In genomic region chr2:26640331-26640745, GRCh38 we compare ENCODE assay signal across 10 cellular contexts.
DNase-seq lines count a peak whose midpoint lies in the region; ATAC-seq and TF ChIP-seq lines count a peak whose summit lies in the region.
"Had no signal": no experiment of that assay in that cellular context is flagged by ENCODE, and none has a peak within 500 bp of the region (broad histone marks: within the 10 kb centered on the region; RNA-seq: fewer than 3 reads in every experiment).

No MANE protein-coding gene starts in this region.

- peaks cover 26 to 47% of the 10 kb centered on the region in 2 donors for H3K27me3 Mint-ChIP-seq in stimulated activated naive B cell treated with anti-CD40 and anti-IgM and Interleukin-4, amounts not matched to agents 10 μg/mL and 1 μg/mL and 100 μg/mL, for 72 hours

- no peak overlapping the region for H3K27ac Mint-ChIP-seq in stimulated activated naive B cell treated with anti-CD40 and anti-IgM and Interleukin-4, amounts not matched to agents 10 μg/mL and 1 μg/mL and 100 μg/mL, for 72 hours
- H3K27ac Mint-ChIP-seq: activated CD4-positive, alpha-beta memory T cell treated with anti-CD3 and anti-CD28 coated beads for 36 hours had no signal

- H3K4me3 Mint-ChIP-seq in stimulated activated naive B cell treated with anti-CD40 and anti-IgM and Interleukin-4, amounts not matched to agents 10 μg/mL and 1 μg/mL and 100 μg/mL, for 72 hours, result no peak overlapping the region
- H3K4me3 Mint-ChIP-seq: activated CD4-positive, alpha-beta memory T cell treated with anti-CD3 and anti-CD28 coated beads for 36 hours had no signal

- CTCF ChIA-PET in RWPE1 (lab: Yijun Ruan, JAX), result no interaction called here

- TF ChIP-seq CTCF in RWPE1 (conservative IDR thresholded peaks at IDR 0.05; ENCODE audit: low read depth), result no peak
- no peak for TF ChIP-seq CTCF in foreskin fibroblast (IDR thresholded peaks at IDR 0.05; ENCODE audit: low read depth, low read length)

- no peaks in the 10 kb centered on the region for H3K9me3 Mint-ChIP-seq in stimulated activated naive B cell treated with anti-CD40 and anti-IgM and Interleukin-4, amounts not matched to agents 10 μg/mL and 1 μg/mL and 100 μg/mL, for 72 hours
- H3K9me3 Mint-ChIP-seq: activated CD4-positive, alpha-beta memory T cell treated with anti-CD3 and anti-CD28 coated beads for 36 hours had no signal

- peak; percentile 16 to 33 for ATAC-seq in stimulated activated naive B cell treated with anti-CD40 and anti-IgM and Interleukin-4, amounts not matched to agents 10 μg/mL and 1 μg/mL and 100 μg/mL, for 72 hours (replicated peaks)
- ATAC-seq in GM19397 (IDR thresholded peaks at IDR 0.05; ENCODE audit: unreplicated experiment) (no peak), HG03442 (IDR thresholded peaks at IDR 0.05; ENCODE audit: unreplicated experiment) (no peak)

- no peaks in the 10 kb centered on the region for H3K4me1 Mint-ChIP-seq in stimulated activated naive B cell treated with anti-CD40 and anti-IgM and Interleukin-4, amounts not matched to agents 10 μg/mL and 1 μg/mL and 100 μg/mL, for 72 hours

- no peak overlapping the region for H3K27ac ChIP-seq in RWPE1
- H3K27ac ChIP-seq: dorsolateral prefrontal cortex had no signal

- H3K36me3 Mint-ChIP-seq in stimulated activated naive B cell treated with anti-CD40 and anti-IgM and Interleukin-4, amounts not matched to agents 10 μg/mL and 1 μg/mL and 100 μg/mL, for 72 hours, result no peaks in the 10 kb centered on the region
- H3K36me3 Mint-ChIP-seq: activated CD4-positive, alpha-beta memory T cell treated with anti-CD3 and anti-CD28 coated beads for 36 hours had no signal

- peak; percentile 39 for DNase-seq in activated CD8-positive, alpha-beta memory T cell treated with anti-CD3 and anti-CD28 coated beads, Interleukin-2, amount 50 U/mL, for 48 hours
- no peak for DNase-seq in activated CD8-positive, alpha-beta memory T cell treated with anti-CD3 and anti-CD28 coated beads for 24 hours
- DNase-seq in RWPE1 (ENCODE audit: low spot score) (peak; percentile 10), foreskin fibroblast (peak; percentile 53 to 74), NCI-H1092 (lab: John Stamatoyannopoulos, UW) (no peak)
- no peak for DNase-seq in stimulated activated naive B cell treated with anti-CD40 and anti-IgM and Interleukin-4, amounts not matched to agents 10 μg/mL and 1 μg/mL and 100 μg/mL, for 72 hours
- DNase-seq: activated CD4-positive, alpha-beta memory T cell treated with anti-CD3 and anti-CD28 coated beads for 36 hours had no signal

- POLR2A ChIA-PET in RWPE1 (lab: Yijun Ruan, JAX; ENCODE audit: low non-redundant PET), result interaction anchor here (0.6 kb wide), 1 partner anchor 223 kb away, joined by 3 read pairs; no protein-coding TSS in a partner anchor

- no peak overlapping the region for H3K4me3 ChIP-seq in foreskin fibroblast (ENCODE audit: low read depth in 1 of 2, low read length in 2 of 2)
- H3K4me3 ChIP-seq: dorsolateral prefrontal cortex had no signal

Comparison
In these comparisons a context has a peak if more than half of its experiments do, and no peak if none do; other contexts are left out.
1. DNase-seq: peak in activated CD8-positive, alpha-beta memory T cell treated with anti-CD3 and anti-CD28 coated beads, Interleukin-2, amount 50 U/mL, for 48 hours (single experiment), RWPE1 (single experiment) and foreskin fibroblast (2 of 2); none in activated CD8-positive, alpha-beta memory T cell treated with anti-CD3 and anti-CD28 coated beads for 24 hours (single experiment), stimulated activated naive B cell treated with anti-CD40 and anti-IgM and Interleukin-4, amounts not matched to agents 10 μg/mL and 1 μg/mL and 100 μg/mL, for 72 hours (single experiment) and NCI-H1092 (single experiment).
2. ATAC-seq: peak in stimulated activated naive B cell treated with anti-CD40 and anti-IgM and Interleukin-4, amounts not matched to agents 10 μg/mL and 1 μg/mL and 100 μg/mL, for 72 hours (2 of 2); none in GM19397 (single experiment) and HG03442 (single experiment).